ENCODE assay signal across 8 cellular contexts in the genomic region with DNA sequence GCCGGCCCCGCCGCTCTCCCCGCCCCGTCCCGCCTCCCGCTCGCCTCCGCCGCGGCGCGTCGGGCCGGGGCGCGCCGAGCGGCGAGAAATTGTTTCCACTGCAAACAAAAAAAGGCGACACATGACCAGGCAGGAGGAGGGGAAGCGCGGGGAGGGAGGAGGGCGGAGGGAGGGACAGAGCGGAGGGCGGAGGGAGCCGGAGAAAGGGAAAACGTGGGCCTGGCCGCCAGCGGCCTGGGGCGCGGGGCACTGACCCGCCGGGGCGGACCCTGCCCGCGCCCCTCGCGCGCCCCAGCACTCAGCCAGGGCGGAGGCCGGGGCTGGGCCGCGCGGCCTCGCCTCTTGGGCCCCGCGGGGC.
A peak's percentile ranks its signal among the peaks of the same experiment; 100 is the strongest.
DNase-seq lines count a peak whose midpoint lies in the region; ATAC-seq and TF ChIP-seq lines count a peak whose summit lies in the region.

Gene FOXN3 (minus strand): TSS at position 123 of the 358 bp plus-strand sequence. CDS start 4,757 bp downstream, outside the sequence.

- H3K9me3 ChIP-seq in mucosa of stomach (ENCODE audit: control insufficient read depth, low read length) = no peaks in the 10 kb centered on the region

- no peak for TF ChIP-seq POLR2A in erythroblast (IDR thresholded peaks at IDR 0.05; ENCODE audit: low read length)

- peak within 1 kb of the TSS; percentile 95 for H3K4me3 ChIP-seq in mucosa of stomach (ENCODE audit: low read length)

- peak; percentile 42 for ATAC-seq in GM21526 (IDR thresholded peaks at IDR 0.05; ENCODE audit: low FRiP score, unreplicated experiment)

- H3K4me1 ChIP-seq in mucosa of stomach (ENCODE audit: control insufficient read depth, insufficient read depth, low read length) = peaks cover 43% of the 10 kb centered on the region

- peaks cover 5% of the 10 kb centered on the region for H3K36me3 ChIP-seq in mucosa of stomach (ENCODE audit: control insufficient read depth, insufficient read depth, low read length)

- no peaks in the 10 kb centered on the region for H3K27me3 ChIP-seq in mucosa of stomach (ENCODE audit: control insufficient read depth, insufficient read depth, low read length)

- peak within 1 kb of the TSS; percentile 88 for H3K9ac ChIP-seq in mucosa of stomach (ENCODE audit: low read length)

- DNase-seq in D341Med (ENCODE audit: low spot score) = peak; percentile 91
- peak; percentile 84 for DNase-seq in HuH-7.5 (ENCODE audit: low spot score)
- peak; percentile 45 for DNase-seq in OCI-M2 (lab: John Stamatoyannopoulos, UW; ENCODE audit: unreplicated experiment)
- peak; percentile 84 for DNase-seq in activated T-cell treated with anti-CD3 and anti-CD28 coated beads, Interleukin-2, amount 50 U/mL, for 1 hour
- DNase-seq in erythroblast (lab: John Stamatoyannopoulos, UW) = peak; percentile 93
- DNase-seq in stimulated activated CD8-positive, alpha-beta memory T cell treated with anti-CD3 and anti-CD28 coated beads, Interleukin-4, amount 100 ng/mL, for 48 hours = peak; percentile 87

Comparison
In these comparisons a context has a peak if more than half of its experiments do, and no peak if none do; other contexts are left out.
1. Peak in every context shown above with its lines: DNase-seq, ATAC-seq and H3K4me3 ChIP-seq.